In the genomic region with DNA sequence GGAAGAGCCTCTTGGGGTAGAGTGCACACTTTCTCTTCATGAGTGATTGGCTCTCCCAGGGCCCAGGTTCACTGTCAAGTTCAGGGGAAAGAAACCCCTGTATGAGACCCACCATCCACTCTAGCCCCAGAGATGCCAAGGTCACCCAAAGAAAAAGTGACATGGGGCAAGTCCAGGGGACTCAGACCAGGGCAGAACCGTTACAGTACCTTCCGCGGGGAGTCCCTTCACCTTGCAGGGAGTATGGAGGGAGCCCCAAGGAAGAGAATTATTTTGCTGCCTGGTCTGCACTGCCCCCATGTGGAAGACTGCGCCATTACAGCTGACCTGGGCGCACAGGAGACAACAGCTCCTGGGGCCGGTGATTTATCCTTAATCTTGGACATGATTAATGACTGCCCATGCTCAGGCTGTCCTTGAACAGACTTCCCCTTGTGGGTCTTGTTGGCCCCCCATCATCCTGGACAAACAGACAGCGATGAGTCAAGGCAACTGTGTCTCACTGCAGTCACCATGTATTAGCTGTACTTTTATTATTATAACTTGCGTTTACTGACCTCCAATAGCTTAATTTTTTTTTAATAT, we compare ENCODE assay signal across 8 cellular contexts. TPM values are rescaled to one million over a fixed set of nuclear protein-coding genes. Genes with fewer than 3 reads are reported as not detected.
DNase-seq lines count a peak whose midpoint lies in the region; TF ChIP-seq lines count a peak whose summit lies in the region.

No MANE protein-coding gene starts in this region.

- no peak overlapping the region for H3K27ac ChIP-seq in CD8-positive, alpha-beta memory T cell (ENCODE audit: low read depth, low read length)
- H3K27ac ChIP-seq in transverse colon: no peak overlapping the region

- H3K27me3 ChIP-seq in CD8-positive, alpha-beta memory T cell (ENCODE audit: insufficient read depth, low read length, poor library complexity, severe bottlenecking): no peaks in the 10 kb centered on the region
- H3K27me3 ChIP-seq in H7 (ENCODE audit: control insufficient read depth, insufficient read depth, low read length) (no peaks in the 10 kb centered on the region), transverse colon (no peaks in the 10 kb centered on the region)

- no peak overlapping the region for H3K4me3 Mint-ChIP-seq in CD8-positive, alpha-beta memory T cell

- peaks cover 7% of the 10 kb centered on the region for H3K36me3 ChIP-seq in CD8-positive, alpha-beta memory T cell (ENCODE audit: insufficient read depth, low read length)
- peaks cover 6% of the 10 kb centered on the region for H3K36me3 ChIP-seq in H7 (replicated peaks; ENCODE audit: control insufficient read depth, insufficient read depth, low read length)
- peaks cover 0 to 12% (median 3%) of the 10 kb centered on the region in 4 donors for H3K36me3 ChIP-seq in transverse colon

- in situ Hi-C loops in transverse colon (cut with MboI; ENCODE audit: low pct_ligation_motif_present in 1 of 4, low pct_unique_long_range_greater_than_20kb in 1 of 4, low sequenced_read_pairs in 3 of 4): loop anchor here in 2 of 4 donors (10.0 to 25.0 kb wide), 2 partner anchors 96 to 234 kb away; no protein-coding TSS in a partner anchor

- intact Hi-C loops in transverse colon (cut with DNase I; ENCODE audit: low total_unique reads): no loop called here

- H3K9me3 ChIP-seq in CD8-positive, alpha-beta memory T cell (ENCODE audit: low read length): no peaks in the 10 kb centered on the region
- no peaks in the 10 kb centered on the region for H3K9me3 ChIP-seq in transverse colon

- DNase-seq in CD8-positive, alpha-beta memory T cell: peak; percentile 24 to 67 (median 30)
- peak; percentile 88 for DNase-seq in H7
- peak; percentile 68 for DNase-seq in OCI-M1 (lab: John Stamatoyannopoulos, UW)
- DNase-seq in activated T-helper 1 cell treated with Interleukin-2 at 50 U/mL for 16 hours (ENCODE audit: low read depth): peak; percentile 3
- peak; percentile 61 for DNase-seq in fibroblast of peridontal ligament (ENCODE audit: extremely low read depth)
- peak in 45 of 56 donors; percentile 14 to 81 (median 40) for DNase-seq in nucleus accumbens (lab: John Stamatoyannopoulos, UW)
- DNase-seq in transverse colon: peak; percentile 62
- no peak for DNase-seq in NCI-H1105 (lab: John Stamatoyannopoulos, UW)

- H3K27ac Mint-ChIP-seq in CD8-positive, alpha-beta memory T cell: peak overlapping the region in 1 of 8 donors; percentile 56

- TF ChIP-seq CTCF in transverse colon (IDR thresholded peaks at IDR 0.05): peak; percentile 90 to 98 (median 94)

- H3K36me3 Mint-ChIP-seq in CD8-positive, alpha-beta memory T cell: peaks cover 0 to 82% (median 10%) of the 10 kb centered on the region in 3 donors

- CTCF ChIA-PET in CD8-positive, alpha-beta memory T cell (lab: Charles Lee): interaction anchor here (0.9 to 4.1 kb wide), 20 partner anchors 9 to 585 kb away, joined by 3 to 29 read pairs (median 4); no protein-coding TSS in a partner anchor

- TF ChIP-seq POLR2A in transverse colon (IDR thresholded peaks at IDR 0.05): no peak

- H3K27me3 Mint-ChIP-seq in CD8-positive, alpha-beta memory T cell: no peaks in the 10 kb centered on the region

- no peak for TF ChIP-seq EP300 in transverse colon (IDR thresholded peaks at IDR 0.05; ENCODE audit: low read depth)

- POLR2A ChIA-PET in CD8-positive, alpha-beta memory T cell (lab: Charles Lee): interaction anchor here (0.7 to 1.1 kb wide), 2 partner anchors 85 to 424 kb away, joined by 3 to 4 read pairs; partner anchors contain the start of genes DDX19A and MTSS2

- H3K4me3 ChIP-seq in CD8-positive, alpha-beta memory T cell (ENCODE audit: low read length): no peak overlapping the region
- no peak overlapping the region for H3K4me3 ChIP-seq in H7 (ENCODE audit: insufficient read depth, low read depth, low read length)
- no peak overlapping the region for H3K4me3 ChIP-seq in transverse colon

- no peaks in the 10 kb centered on the region for H3K9me3 Mint-ChIP-seq in CD8-positive, alpha-beta memory T cell

- WGBS in transverse colon (ENCODE audit: low coverage in 1 of 2), 2 donors: 24 to 50% methylated on average over 2 to 8 of the region's 8 CpGs

- no peaks in the 10 kb centered on the region for H3K4me1 ChIP-seq in CD8-positive, alpha-beta memory T cell (ENCODE audit: insufficient read depth, low read length)
- H3K4me1 ChIP-seq in transverse colon: no peaks in the 10 kb centered on the region

- no peaks in the 10 kb centered on the region for H3K4me1 Mint-ChIP-seq in CD8-positive, alpha-beta memory T cell

RNA-seq across cellular contexts. Expression of gene VAC14, which starts 29.9 kb away (rescaled TPM):
- total RNA-seq in CD8-positive, alpha-beta memory T cell: 10 to 100 TPM; 45.9 to 50.3 TPM
- polyA plus RNA-seq in CD8-positive, alpha-beta memory T cell: 43.4 TPM
- total RNA-seq in H7 (2014; rRNA removed; shearing (Covaris generic)): 74.3 and 83.0 TPM in 2 replicates
- 100 to 1,000 TPM in 1 of 4 donors, 10 to 100 TPM in 3; 37.2 to 270 (median 64.3) TPM for total RNA-seq in transverse colon
